1 cellular context compared by ENCODE assay signal in the genomic region with DNA sequence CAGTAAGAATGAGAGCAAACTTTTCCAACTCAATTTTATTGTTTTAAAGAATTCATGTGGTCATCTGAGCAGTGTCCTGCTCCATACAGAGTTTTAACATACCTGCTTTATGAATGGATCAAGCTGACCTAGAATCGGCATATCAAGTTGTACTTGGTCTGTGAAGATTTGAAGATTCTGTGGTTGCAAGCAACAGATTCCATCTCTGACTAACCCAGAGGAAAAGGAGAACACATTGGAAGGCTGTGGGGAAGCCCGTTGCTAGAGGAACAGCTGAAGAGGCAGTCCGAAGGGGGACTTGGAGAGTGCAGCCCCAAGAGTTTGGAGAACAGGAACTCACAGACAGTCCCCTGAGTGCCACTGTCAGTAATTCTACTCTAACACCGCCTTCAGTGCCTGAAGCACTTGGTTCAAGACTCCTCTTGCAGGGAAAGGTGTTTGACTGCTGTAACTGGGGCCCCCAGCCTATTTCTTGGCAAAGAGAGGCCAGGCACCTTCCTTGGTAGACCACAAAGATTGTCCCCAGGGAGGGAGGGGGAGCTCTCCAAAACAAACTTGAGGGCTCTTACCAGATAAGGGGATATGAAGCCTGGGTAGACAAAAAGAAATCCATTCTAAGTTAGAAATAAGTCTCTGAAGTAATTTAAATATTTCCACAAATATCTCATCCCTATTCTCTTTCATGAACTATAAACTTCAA.
TF ChIP-seq lines count a peak whose summit lies in the region.

No MANE protein-coding gene starts in this region.

TF ChIP-seq in IMR-90, 13 proteins besides CTCF, POLR2A, EP300 and RAD21 (continued from another document):
- TF ChIP-seq FOS (IDR thresholded peaks at IDR 0.05; ENCODE audit: low read depth, low read length) (no peak), NFE2L2 (IDR thresholded peaks at IDR 0.05; ENCODE audit: low read depth, low read length) (no peak), BHLHE40 (IDR thresholded peaks at IDR 0.05; ENCODE audit: low read depth, low read length) (no peak), CHD1 (IDR thresholded peaks at IDR 0.05; ENCODE audit: low read depth, low read length) (no peak), MAZ (IDR thresholded peaks at IDR 0.05; ENCODE audit: borderline replicate concordance, low read depth, low read length) (no peak), MAFK (IDR thresholded peaks at IDR 0.05; ENCODE audit: low read depth, low read length) (no peak), RCOR1 (IDR thresholded peaks at IDR 0.05; ENCODE audit: insufficient replicate concordance, low read length) (no peak)
- TF ChIP-seq, protein P1, sequence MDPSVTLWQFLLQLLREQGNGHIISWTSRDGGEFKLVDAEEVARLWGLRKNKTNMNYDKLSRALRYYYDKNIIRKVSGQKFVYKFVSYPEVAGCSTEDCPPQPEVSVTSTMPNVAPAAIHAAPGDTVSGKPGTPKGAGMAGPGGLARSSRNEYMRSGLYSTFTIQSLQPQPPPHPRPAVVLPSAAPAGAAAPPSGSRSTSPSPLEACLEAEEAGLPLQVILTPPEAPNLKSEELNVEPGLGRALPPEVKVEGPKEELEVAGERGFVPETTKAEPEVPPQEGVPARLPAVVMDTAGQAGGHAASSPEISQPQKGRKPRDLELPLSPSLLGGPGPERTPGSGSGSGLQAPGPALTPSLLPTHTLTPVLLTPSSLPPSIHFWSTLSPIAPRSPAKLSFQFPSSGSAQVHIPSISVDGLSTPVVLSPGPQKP (IDR thresholded peaks at IDR 0.05; ENCODE audit: borderline replicate concordance, low read depth, low read length): no peak
